ENCODE assay signal across 8 cellular contexts in the genomic region with DNA sequence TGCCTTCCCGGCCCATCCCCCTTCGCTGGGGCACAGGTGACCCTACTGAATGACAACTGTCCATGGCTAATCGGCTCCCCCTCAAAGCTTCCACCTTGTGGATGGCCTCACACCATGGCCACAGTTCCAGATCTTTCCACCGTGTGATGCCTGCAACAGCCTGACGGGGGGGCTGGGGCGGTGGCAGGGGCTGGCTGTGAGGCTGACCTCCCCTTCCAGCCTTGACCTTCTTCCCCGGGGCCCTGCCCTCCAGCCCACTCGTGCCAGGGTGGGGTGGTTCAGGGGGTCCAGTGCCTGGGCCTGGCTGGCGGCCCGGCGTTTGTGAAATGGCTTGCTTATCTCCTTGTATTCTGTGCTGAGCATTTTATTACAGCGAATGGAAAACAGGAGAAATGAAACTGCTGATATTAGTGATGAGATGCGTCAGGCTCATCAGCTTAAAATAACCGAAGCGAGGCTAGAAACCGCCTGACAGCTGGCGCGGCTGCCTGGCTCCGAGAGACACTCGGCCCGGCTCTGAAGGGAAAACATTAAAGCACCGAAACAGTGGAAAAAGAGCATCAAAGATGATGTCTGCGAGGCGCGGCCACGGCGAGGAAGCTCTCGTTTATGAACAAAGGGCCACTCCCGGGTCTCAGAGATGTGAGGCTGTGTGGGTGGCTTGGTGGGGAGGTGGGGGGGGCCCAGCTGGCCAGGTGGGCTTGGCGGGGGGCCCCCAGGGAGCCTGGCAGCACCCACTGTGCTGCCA. TPM values are rescaled to one million over a fixed set of nuclear protein-coding genes. Genes with fewer than 3 reads are reported as not detected.
DNase-seq lines count a peak whose midpoint lies in the region; ATAC-seq and TF ChIP-seq lines count a peak whose summit lies in the region.

No MANE protein-coding gene starts in this region.

- H3K36me3 Mint-ChIP-seq in WTC11, result peaks cover 4% of the 10 kb centered on the region; the same call in 1 of the 2 replicates
- H3K36me3 Mint-ChIP-seq in naive thymus-derived CD4-positive, alpha-beta T cell, result peaks cover 0 to 5% (median 0%) of the 10 kb centered on the region in 5 donors

- no peak for TF ChIP-seq EP300 in suprapubic skin (IDR thresholded peaks at IDR 0.05)

- no peak for TF ChIP-seq POLR2A in suprapubic skin (IDR thresholded peaks at IDR 0.05)

- peak overlapping the region; percentile 11 for H3K27ac ChIP-seq in naive thymus-derived CD4-positive, alpha-beta T cell (ENCODE audit: low read depth, low read length)
- H3K27ac ChIP-seq in suprapubic skin, result peak overlapping the region; percentile 79

- DNase-seq in ELR (ENCODE audit: low read depth) (peak; percentile 23), HCEC 1CT (peak; percentile 20), WTC11 (ENCODE audit: low spot score) (no peak), dermis blood vessel endothelial cell (peak; percentile 29), suprapubic skin (ENCODE audit: low spot score in 2 of 2) (peak; percentile 80 to 82), activated gamma-delta T cell (lab: John Stamatoyannopoulos, UW) (no peak)
- peak in 4 of 9 donors; percentile 18 to 67 (median 30) for DNase-seq in naive thymus-derived CD4-positive, alpha-beta T cell
- DNase-seq in effector CD8-positive, alpha-beta T cell (lab: John Stamatoyannopoulos, UW), result no peak

- TF ChIP-seq CTCF in WTC11 (IDR thresholded peaks at IDR 0.05), result no peak
- no peak for TF ChIP-seq CTCF in suprapubic skin (IDR thresholded peaks at IDR 0.05)

- peak; percentile 12 for ATAC-seq in WTC11
- peak; percentile 30 for ATAC-seq in naive thymus-derived CD4-positive, alpha-beta T cell

- H3K4me3 Mint-ChIP-seq in WTC11, result no peak overlapping the region
- peak overlapping the region; percentile 84 to 91 (median 86) for H3K4me3 Mint-ChIP-seq in naive thymus-derived CD4-positive, alpha-beta T cell

- H3K9me3 ChIP-seq in naive thymus-derived CD4-positive, alpha-beta T cell (ENCODE audit: control insufficient read depth in 2 of 3, low read length in 3 of 3), result no peaks in the 10 kb centered on the region
- H3K9me3 ChIP-seq in suprapubic skin, result no peaks in the 10 kb centered on the region

- H3K27ac Mint-ChIP-seq in WTC11, result peak overlapping the region; percentile 41; the same call in 1 of the 2 replicates
- H3K27ac Mint-ChIP-seq in naive thymus-derived CD4-positive, alpha-beta T cell, result peak overlapping the region; percentile 9 to 96 (median 70)

- POLR2A ChIA-PET in WTC11 (lab: Charles Lee), result no interaction called here
- POLR2A ChIA-PET in naive thymus-derived CD4-positive, alpha-beta T cell (lab: Charles Lee), result interaction anchor here (1.0 to 1.5 kb wide), 4 partner anchors 9 to 242 kb away, joined by 3 to 6 read pairs (median 4); no protein-coding TSS in a partner anchor

- intact Hi-C loops in naive thymus-derived CD4-positive, alpha-beta T cell (cut with micrococcal nuclease), result loop anchor here in 1 of 2 donors (1.0 to 5.0 kb wide), 3 partner anchors 15 to 172 kb away; partner anchors contain the start of genes D2HGDH and DTYMK

- no peaks in the 10 kb centered on the region for H3K27me3 Mint-ChIP-seq in WTC11 (ENCODE audit: low read depth)
- H3K27me3 Mint-ChIP-seq in naive thymus-derived CD4-positive, alpha-beta T cell, result peaks cover 5 to 32% (median 19%) of the 10 kb centered on the region in 5 donors

- peak overlapping the region; percentile 61 for H3K4me3 ChIP-seq in naive thymus-derived CD4-positive, alpha-beta T cell (ENCODE audit: low read length)
- peak overlapping the region; percentile 22 for H3K4me3 ChIP-seq in suprapubic skin

- CTCF ChIA-PET in WTC11 (lab: Charles Lee), result interaction anchor here (0.6 to 0.7 kb wide), 2 partner anchors 19 to 87 kb away, joined by 3 read pairs; no protein-coding TSS in a partner anchor
- CTCF ChIA-PET in naive thymus-derived CD4-positive, alpha-beta T cell (lab: Charles Lee), result no interaction called here

- peaks cover 23 to 62% of the 10 kb centered on the region in 2 donors for H3K4me1 ChIP-seq in naive thymus-derived CD4-positive, alpha-beta T cell (ENCODE audit: control insufficient read depth in 2 of 2, insufficient read depth in 2 of 2, low read length in 2 of 2)
- H3K4me1 ChIP-seq in suprapubic skin, result peaks cover 31% of the 10 kb centered on the region

- peaks cover 0 to 3% of the 10 kb centered on the region in 2 donors for H3K27me3 ChIP-seq in naive thymus-derived CD4-positive, alpha-beta T cell (ENCODE audit: control insufficient read depth in 2 of 2, insufficient read depth in 2 of 2, low read length in 2 of 2)
- H3K27me3 ChIP-seq in suprapubic skin, result peaks cover 24% of the 10 kb centered on the region

- WGBS in suprapubic skin, result 20% methylated on average over 30 of the region's 30 CpGs

- peaks cover 7% of the 10 kb centered on the region for H3K9me3 Mint-ChIP-seq in WTC11
- H3K9me3 Mint-ChIP-seq in naive thymus-derived CD4-positive, alpha-beta T cell, result peaks cover 0 to 4% (median 0%) of the 10 kb centered on the region in 11 donors

- no peaks in the 10 kb centered on the region for H3K36me3 ChIP-seq in naive thymus-derived CD4-positive, alpha-beta T cell (ENCODE audit: control insufficient read depth in 2 of 3, insufficient read depth in 3 of 3, low read length in 3 of 3)
- no peaks in the 10 kb centered on the region for H3K36me3 ChIP-seq in suprapubic skin

- H3K4me1 Mint-ChIP-seq in WTC11, result peaks cover 9% of the 10 kb centered on the region; the same call in 1 of the 2 replicates
- H3K4me1 Mint-ChIP-seq in naive thymus-derived CD4-positive, alpha-beta T cell, result peaks cover 18 to 50% (median 36%) of the 10 kb centered on the region in 7 donors

TF ChIP-seq in WTC11, 78 proteins besides CTCF, POLR2A, EP300 and RAD21:
- no peak for TF ChIP-seq ZSCAN18 (CRISPR knock-in tag; IDR thresholded peaks at IDR 0.05)
- TF ChIP-seq NR1H2 (CRISPR knock-in tag; IDR thresholded peaks at IDR 0.05), result no peak
- TF ChIP-seq HMGA2 (CRISPR knock-in tag; IDR thresholded peaks at IDR 0.05), result no peak
- no peak for TF ChIP-seq CREM (CRISPR knock-in tag; IDR thresholded peaks at IDR 0.05)
- no peak for TF ChIP-seq FOXJ3 (CRISPR knock-in tag; IDR thresholded peaks at IDR 0.05; ENCODE audit: borderline replicate concordance)
- TF ChIP-seq ZNF671 (CRISPR knock-in tag; IDR thresholded peaks at IDR 0.05), result no peak
- TF ChIP-seq PRRX2 (CRISPR knock-in tag; IDR thresholded peaks at IDR 0.05), result no peak
- no peak for TF ChIP-seq ZNF138 (CRISPR knock-in tag; conservative IDR thresholded peaks at IDR 0.05)
- TF ChIP-seq, protein P1, sequence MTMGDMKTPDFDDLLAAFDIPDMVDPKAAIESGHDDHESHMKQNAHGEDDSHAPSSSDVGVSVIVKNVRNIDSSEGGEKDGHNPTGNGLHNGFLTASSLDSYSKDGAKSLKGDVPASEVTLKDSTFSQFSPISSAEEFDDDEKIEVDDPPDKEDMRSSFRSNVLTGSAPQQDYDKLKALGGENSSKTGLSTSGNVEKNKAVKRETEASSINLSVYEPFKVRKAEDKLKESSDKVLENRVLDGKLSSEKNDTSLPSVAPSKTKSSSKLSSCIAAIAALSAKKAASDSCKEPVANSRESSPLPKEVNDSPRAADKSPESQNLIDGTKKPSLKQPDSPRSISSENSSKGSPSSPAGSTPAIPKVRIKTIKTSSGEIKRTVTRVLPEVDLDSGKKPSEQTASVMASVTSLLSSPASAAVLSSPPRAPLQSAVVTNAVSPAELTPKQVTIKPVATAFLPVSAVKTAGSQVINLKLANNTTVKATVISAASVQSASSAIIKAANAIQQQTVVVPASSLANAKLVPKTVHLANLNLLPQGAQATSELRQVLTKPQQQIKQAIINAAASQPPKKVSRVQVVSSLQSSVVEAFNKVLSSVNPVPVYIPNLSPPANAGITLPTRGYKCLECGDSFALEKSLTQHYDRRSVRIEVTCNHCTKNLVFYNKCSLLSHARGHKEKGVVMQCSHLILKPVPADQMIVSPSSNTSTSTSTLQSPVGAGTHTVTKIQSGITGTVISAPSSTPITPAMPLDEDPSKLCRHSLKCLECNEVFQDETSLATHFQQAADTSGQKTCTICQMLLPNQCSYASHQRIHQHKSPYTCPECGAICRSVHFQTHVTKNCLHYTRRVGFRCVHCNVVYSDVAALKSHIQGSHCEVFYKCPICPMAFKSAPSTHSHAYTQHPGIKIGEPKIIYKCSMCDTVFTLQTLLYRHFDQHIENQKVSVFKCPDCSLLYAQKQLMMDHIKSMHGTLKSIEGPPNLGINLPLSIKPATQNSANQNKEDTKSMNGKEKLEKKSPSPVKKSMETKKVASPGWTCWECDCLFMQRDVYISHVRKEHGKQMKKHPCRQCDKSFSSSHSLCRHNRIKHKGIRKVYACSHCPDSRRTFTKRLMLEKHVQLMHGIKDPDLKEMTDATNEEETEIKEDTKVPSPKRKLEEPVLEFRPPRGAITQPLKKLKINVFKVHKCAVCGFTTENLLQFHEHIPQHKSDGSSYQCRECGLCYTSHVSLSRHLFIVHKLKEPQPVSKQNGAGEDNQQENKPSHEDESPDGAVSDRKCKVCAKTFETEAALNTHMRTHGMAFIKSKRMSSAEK (CRISPR knock-in tag; IDR thresholded peaks at IDR 0.05; ENCODE audit: borderline replicate concordance), result no peak

RNA-seq across cellular contexts. Expression of gene PDCD1, which starts 0.9 kb away (rescaled TPM):
- total RNA-seq in WTC11 (2021), result 0.25 to 0.52 TPM (median 0.30 TPM) in 3 replicates
- not detected in 2 replicates for total RNA-seq in dermis blood vessel endothelial cell
- total RNA-seq in naive thymus-derived CD4-positive, alpha-beta T cell, result 1 to 10 TPM in 2 of 5 experiments, under 1 TPM in 1, not detected in 2; 0.56 to 9.4 (median 1.1) TPM
- under 1 TPM; 0.24 to 0.85 TPM for polyA plus RNA-seq in naive thymus-derived CD4-positive, alpha-beta T cell
- total RNA-seq in suprapubic skin, result not detected

RNA-seq across cellular contexts. Expression of gene RTP5, which starts 9.9 kb away (rescaled TPM):
- total RNA-seq in WTC11 (2021) (not detected in 3 replicates), dermis blood vessel endothelial cell (not detected in 2 replicates), suprapubic skin (not detected)
- under 1 TPM in 1 of 5 experiments, not detected in 4; 0.54 TPM for total RNA-seq in naive thymus-derived CD4-positive, alpha-beta T cell
- not detected for polyA plus RNA-seq in naive thymus-derived CD4-positive, alpha-beta T cell

RNA-seq across cellular contexts. Expression of gene NEU4, which starts 50.6 kb away (rescaled TPM):
- total RNA-seq in WTC11 (2021) (2.2 to 4.1 TPM (median 3.0 TPM) in 3 replicates), dermis blood vessel endothelial cell (not detected in 2 replicates), suprapubic skin (under 1 TPM in 2 of 4 donors, not detected in 2; 0.21 to 0.70 TPM)
- total RNA-seq in naive thymus-derived CD4-positive, alpha-beta T cell, result 10 to 100 TPM in 1 of 5 experiments, 1 to 10 TPM in 2, not detected in 2; 1.1 to 13.9 (median 1.2) TPM
- polyA plus RNA-seq in naive thymus-derived CD4-positive, alpha-beta T cell, result not detected

Comparison
In these comparisons a context has a peak if more than half of its experiments do, and no peak if none do; other contexts are left out.
1. DNase-seq: peak in ELR (single experiment), HCEC 1CT (single experiment), dermis blood vessel endothelial cell (single experiment) and suprapubic skin (2 of 2); none in WTC11 (single experiment), activated gamma-delta T cell (single experiment) and effector CD8-positive, alpha-beta T cell (single experiment).